Comparison of ENCODE assay signal across 20 cellular contexts in the genomic region with DNA sequence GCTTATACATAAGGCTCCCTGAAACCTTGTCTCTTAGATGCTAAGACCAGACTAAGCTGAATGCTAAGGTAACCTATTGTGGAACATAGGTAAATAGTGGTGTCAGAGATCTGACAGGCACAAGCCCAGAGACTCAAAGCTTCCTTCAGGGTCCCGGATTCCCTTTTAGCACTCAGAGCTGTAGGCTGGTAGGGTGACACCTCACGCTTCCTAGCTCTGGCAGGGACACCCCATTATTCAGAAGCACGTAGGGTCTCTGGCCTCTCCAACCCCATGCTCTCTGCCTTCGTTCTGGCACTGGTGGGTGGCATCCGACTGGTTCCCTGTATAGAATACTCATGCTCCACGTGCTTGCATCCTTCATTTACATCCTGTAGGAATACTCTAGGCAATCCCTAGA.
DNase-seq lines count a peak whose midpoint lies in the region; ATAC-seq and TF ChIP-seq lines count a peak whose summit lies in the region.
"Had no signal": no experiment of that assay in that cellular context is flagged by ENCODE, and none has a peak within 500 bp of the region (broad histone marks: within the 10 kb centered on the region; RNA-seq: fewer than 3 reads in every experiment).

No MANE protein-coding gene starts in this region.

- H3K9me3 Mint-ChIP-seq in CD4-positive, alpha-beta T cell, result no peaks in the 10 kb centered on the region
- no peaks in the 10 kb centered on the region for H3K9me3 Mint-ChIP-seq in CD8-positive, alpha-beta memory T cell
- H3K9me3 Mint-ChIP-seq: CD8-positive, alpha-beta T cell; H9; HFFc6; IgD-negative memory B cell had no signal

- POLR2A ChIA-PET in CD4-positive, alpha-beta T cell (lab: Charles Lee), result interaction anchor here (0.9 to 1.5 kb wide), 4 partner anchors 10 to 27 kb away, joined by 3 to 4 read pairs (median 4); no protein-coding TSS in a partner anchor
- POLR2A ChIA-PET in CD8-positive, alpha-beta memory T cell (lab: Charles Lee), result no interaction called here

- no peak overlapping the region for H3K27ac ChIP-seq in CD4-positive, alpha-beta T cell (ENCODE audit: low read depth, low read length)
- H3K27ac ChIP-seq in CD8-positive, alpha-beta memory T cell (ENCODE audit: low read depth, low read length), result no peak overlapping the region
- H3K27ac ChIP-seq in foreskin keratinocyte (peak overlapping the region; percentile 61), suprapubic skin (peak overlapping the region; percentile 35), WERI-Rb-1 (no peak overlapping the region)
- H3K27ac ChIP-seq: GM23248, SJCRH30 had no signal

- peaks cover 92% of the 10 kb centered on the region for H3K4me1 Mint-ChIP-seq in CD4-positive, alpha-beta T cell (ENCODE audit: low read depth)
- H3K4me1 Mint-ChIP-seq in CD8-positive, alpha-beta memory T cell, result peaks cover 76 to 97% (median 91%) of the 10 kb centered on the region in 3 donors

- WGBS in suprapubic skin, result 82% methylated on average over 6 of the region's 6 CpGs

- no peak for TF ChIP-seq EP300 in suprapubic skin (IDR thresholded peaks at IDR 0.05)

- ATAC-seq in CD4-positive, alpha-beta T cell (ENCODE audit: poor library complexity), result no peak
- no peak for ATAC-seq in foreskin keratinocyte
- ATAC-seq in HG03571 (IDR thresholded peaks at IDR 0.05; ENCODE audit: unreplicated experiment), result no peak
- ATAC-seq: CD8-positive, alpha-beta T cell had no signal

- no peak for DNase-seq in CD4-positive, alpha-beta T cell
- no peak for DNase-seq in CD8-positive, alpha-beta memory T cell
- DNase-seq in foreskin keratinocyte (no peak), suprapubic skin (ENCODE audit: low spot score in 2 of 2) (no peak), NCI-H748 treated with DMSO at 0.1 percent for 48 hours (lab: John Stamatoyannopoulos, UW) (no peak), WERI-Rb-1 (no peak)
- DNase-seq: GM23248, H9, HFFc6, MV-4-11, NCI-H1694, NCI-H2081, NCI-H2171, NCI-H345, NCI-H524, NCI-H82, SJCRH30 had no signal

- no peak for TF ChIP-seq CTCF in CD4-positive, alpha-beta T cell (IDR thresholded peaks at IDR 0.05)
- TF ChIP-seq CTCF in foreskin keratinocyte (conservative IDR thresholded peaks at IDR 0.05) (no peak), suprapubic skin (IDR thresholded peaks at IDR 0.05) (no peak), WERI-Rb-1 (IDR thresholded peaks at IDR 0.05; ENCODE audit: low read depth, low read length) (no peak)

- TF ChIP-seq POLR2A in suprapubic skin (IDR thresholded peaks at IDR 0.05), result no peak

- CTCF ChIA-PET in CD4-positive, alpha-beta T cell (lab: Charles Lee), result interaction anchor here (1.4 to 1.7 kb wide), 2 partner anchors 27 to 32 kb away, joined by 3 to 4 read pairs; no protein-coding TSS in a partner anchor
- CTCF ChIA-PET in CD8-positive, alpha-beta memory T cell (lab: Charles Lee), result interaction anchor here (1.0 to 28.2 kb wide), 3 partner anchors 13 to 121 kb away, joined by 3 to 435 read pairs (median 18); no protein-coding TSS in a partner anchor

- H3K4me3 Mint-ChIP-seq in CD4-positive, alpha-beta T cell, result no peak overlapping the region
- H3K4me3 Mint-ChIP-seq in CD8-positive, alpha-beta memory T cell, result no peak overlapping the region
- H3K4me3 Mint-ChIP-seq: CD8-positive, alpha-beta T cell; H9; HFFc6; IgD-negative memory B cell had no signal

- H3K36me3 Mint-ChIP-seq in CD4-positive, alpha-beta T cell (ENCODE audit: low read depth), result peaks cover 68% of the 10 kb centered on the region
- peaks cover 0 to 64% (median 15%) of the 10 kb centered on the region in 3 donors for H3K36me3 Mint-ChIP-seq in CD8-positive, alpha-beta memory T cell

- H3K4me3 ChIP-seq in CD8-positive, alpha-beta memory T cell (ENCODE audit: low read length), result no peak overlapping the region
- H3K4me3 ChIP-seq in suprapubic skin (no peak overlapping the region), WERI-Rb-1 (ENCODE audit: low read depth, low read length) (no peak overlapping the region)
- H3K4me3 ChIP-seq: GM23248, SJCRH30 had no signal

- no peaks in the 10 kb centered on the region for H3K27me3 Mint-ChIP-seq in CD4-positive, alpha-beta T cell
- H3K27me3 Mint-ChIP-seq in CD8-positive, alpha-beta memory T cell, result no peaks in the 10 kb centered on the region
- H3K27me3 Mint-ChIP-seq: IgD-negative memory B cell had no signal

- peaks cover 61% of the 10 kb centered on the region for H3K4me1 ChIP-seq in CD8-positive, alpha-beta memory T cell (ENCODE audit: insufficient read depth, low read length)
- H3K4me1 ChIP-seq in foreskin keratinocyte (peaks cover 28% of the 10 kb centered on the region), suprapubic skin (peaks cover 66% of the 10 kb centered on the region)
- H3K4me1 ChIP-seq: SJCRH30 had no signal

- H3K9me3 ChIP-seq in CD4-positive, alpha-beta T cell (ENCODE audit: control insufficient read depth, low read length), result no peaks in the 10 kb centered on the region
- H3K9me3 ChIP-seq in CD8-positive, alpha-beta memory T cell (ENCODE audit: low read length), result no peaks in the 10 kb centered on the region
- H3K9me3 ChIP-seq in suprapubic skin (no peaks in the 10 kb centered on the region), WERI-Rb-1 (ENCODE audit: severe bottlenecking) (no peaks in the 10 kb centered on the region)
- H3K9me3 ChIP-seq: SJCRH30 had no signal

- H3K27me3 ChIP-seq in CD4-positive, alpha-beta T cell (ENCODE audit: control insufficient read depth, insufficient read depth, low read length), result no peaks in the 10 kb centered on the region
- no peaks in the 10 kb centered on the region for H3K27me3 ChIP-seq in CD8-positive, alpha-beta memory T cell (ENCODE audit: insufficient read depth, low read length, poor library complexity, severe bottlenecking)
- no peaks in the 10 kb centered on the region for H3K27me3 ChIP-seq in foreskin keratinocyte
- H3K27me3 ChIP-seq in suprapubic skin, result no peaks in the 10 kb centered on the region
- H3K27me3 ChIP-seq in WERI-Rb-1 (ENCODE audit: insufficient read depth, low read depth, severe bottlenecking), result no peaks in the 10 kb centered on the region
- H3K27me3 ChIP-seq: SJCRH30 had no signal

- H3K36me3 ChIP-seq in CD8-positive, alpha-beta memory T cell (ENCODE audit: insufficient read depth, low read length), result peaks cover 17% of the 10 kb centered on the region
- H3K36me3 ChIP-seq in suprapubic skin (peaks cover 4% of the 10 kb centered on the region), WERI-Rb-1 (peaks cover 5% of the 10 kb centered on the region; the same call in 1 of the 2 replicates)
- H3K36me3 ChIP-seq: SJCRH30 had no signal

- H3K27ac Mint-ChIP-seq in CD4-positive, alpha-beta T cell, result peak overlapping the region; percentile 21
- peak overlapping the region in 5 of 8 donors; percentile 13 to 78 (median 32) for H3K27ac Mint-ChIP-seq in CD8-positive, alpha-beta memory T cell
- H3K27ac Mint-ChIP-seq: H9, HFFc6, IgD-negative memory B cell had no signal

- intact Hi-C loops in CD4-positive, alpha-beta T cell (cut with DNase I, micrococcal nuclease), result no loop called here

Comparison
In these comparisons a context has a peak if more than half of its experiments do, and no peak if none do; other contexts are left out.
1. H3K27ac ChIP-seq: peak in foreskin keratinocyte (single experiment) and suprapubic skin (single experiment); none in CD4-positive, alpha-beta T cell (single experiment), CD8-positive, alpha-beta memory T cell (single experiment) and WERI-Rb-1 (single experiment).